ENCODE assay signal across 8 cellular contexts in genomic region chr14:69879175-69880047, GRCh38. TPM values are rescaled to one million over a fixed set of nuclear protein-coding genes. Genes with fewer than 3 reads are reported as not detected.
DNase-seq lines count a peak whose midpoint lies in the region; TF ChIP-seq lines count a peak whose summit lies in the region.

Gene SMOC1 (plus strand): TSS chr14:69879416. CDS start chr14:69879679, 263 bp downstream.

- H3K9me3 ChIP-seq in suprapubic skin, result no peaks in the 10 kb centered on the region

- H3K4me1 ChIP-seq in suprapubic skin, result peaks cover 11% of the 10 kb centered on the region

- H3K36me3 ChIP-seq in suprapubic skin, result no peaks in the 10 kb centered on the region

- peak within 1 kb of the TSS; percentile 40 for H3K4me3 ChIP-seq in suprapubic skin

- DNase-seq in NCI-H2029 (lab: John Stamatoyannopoulos, UW) (peak; percentile 25), NCI-H2029 treated with DMSO at 0.1 percent for 48 hours (lab: John Stamatoyannopoulos, UW) (no peak), NCI-H748 (lab: John Stamatoyannopoulos, UW; ENCODE audit: unreplicated experiment) (peak; percentile 83), dermis blood vessel endothelial cell (peak; percentile 43), medulla oblongata (ENCODE audit: extremely low spot score) (peak; percentile 68), suprapubic skin (ENCODE audit: low spot score in 2 of 2) (no peak), SW480 (ENCODE audit: low spot score) (no peak), T-helper 1 cell (no peak)

- no peak for TF ChIP-seq CTCF in suprapubic skin (IDR thresholded peaks at IDR 0.05)

- 5% methylated on average over 15 of the region's 67 CpGs for WGBS in suprapubic skin

- TF ChIP-seq POLR2A in suprapubic skin (IDR thresholded peaks at IDR 0.05), result no peak

- peaks cover 49% of the 10 kb centered on the region for H3K27me3 ChIP-seq in suprapubic skin

- no peak within 1 kb of the TSS for H3K27ac ChIP-seq in suprapubic skin

- TF ChIP-seq EP300 in suprapubic skin (IDR thresholded peaks at IDR 0.05), result no peak

RNA-seq across cellular contexts. Expression of gene SMOC1, which starts in this region (rescaled TPM):
- total RNA-seq in dermis blood vessel endothelial cell, result 1.0 and 3.1 TPM in 2 replicates
- total RNA-seq in suprapubic skin, result 1 to 10 TPM in 3 of 4 donors, under 1 TPM in 1; 0.72 to 3.1 (median 1.6) TPM

Comparison
In these comparisons a context has a peak if more than half of its experiments do, and no peak if none do; other contexts are left out.
1. DNase-seq: peak in NCI-H2029 (single experiment), NCI-H748 (single experiment), dermis blood vessel endothelial cell (single experiment) and medulla oblongata (single experiment); none in NCI-H2029 treated with DMSO at 0.1 percent for 48 hours (single experiment), suprapubic skin (0 of 2), SW480 (single experiment) and T-helper 1 cell (0 of 5).